In genomic region chr3:30632065-30632464, GRCh38 we compare ENCODE assay signal across 10 cellular contexts. TPM values are rescaled to one million over a fixed set of nuclear protein-coding genes. Genes with fewer than 3 reads are reported as not detected.
A peak's percentile ranks its signal among the peaks of the same experiment; 100 is the strongest.
DNase-seq lines count a peak whose midpoint lies in the region; ATAC-seq and TF ChIP-seq lines count a peak whose summit lies in the region.
"Had no signal": no experiment of that assay in that cellular context is flagged by ENCODE, and none has a peak within 500 bp of the region (broad histone marks: within the 10 kb centered on the region; RNA-seq: fewer than 3 reads in every experiment).

No MANE protein-coding gene starts in this region.

- H3K27me3 Mint-ChIP-seq in CD4-positive, alpha-beta T cell = no peaks in the 10 kb centered on the region

- H3K4me3 Mint-ChIP-seq in CD4-positive, alpha-beta T cell = peak overlapping the region; percentile 74

- TF ChIP-seq CTCF in CD4-positive, alpha-beta T cell (IDR thresholded peaks at IDR 0.05) = no peak
- no peak for TF ChIP-seq CTCF in Loucy (conservative IDR thresholded peaks at IDR 0.05; ENCODE audit: low read length)
- TF ChIP-seq CTCF in omental fat pad (IDR thresholded peaks at IDR 0.05) = no peak

- H3K9me3 ChIP-seq in CD4-positive, alpha-beta T cell (ENCODE audit: control insufficient read depth, low read length) = no peaks in the 10 kb centered on the region
- no peaks in the 10 kb centered on the region for H3K9me3 ChIP-seq in Loucy (ENCODE audit: insufficient read depth, low read depth, low read length)
- H3K9me3 ChIP-seq in effector memory CD4-positive, alpha-beta T cell (ENCODE audit: control insufficient read depth, low read length) = no peaks in the 10 kb centered on the region

- H3K79me2 ChIP-seq in Loucy (ENCODE audit: insufficient read depth, low read length) = peaks cover 100% of the 10 kb centered on the region

- intact Hi-C loops in CD4-positive, alpha-beta T cell (cut with DNase I, micrococcal nuclease) = loop anchor here (5.0 to 10.0 kb wide), 2 partner anchors 53 to 280 kb away; no protein-coding TSS in a partner anchor

- peaks cover 7% of the 10 kb centered on the region; the same call in 1 of the 2 replicates for H3F3A ChIP-seq in Loucy (ENCODE audit: low read depth)

- H4K20me1 ChIP-seq in Loucy (ENCODE audit: insufficient read depth, low read length, poor library complexity, severe bottlenecking) = peaks cover 41% of the 10 kb centered on the region

- POLR2A ChIA-PET in CD4-positive, alpha-beta T cell (lab: Charles Lee) = interaction anchor here (1.2 to 18.3 kb wide), 10 partner anchors 9 to 276 kb away, joined by 5 to 297 read pairs (median 14); partner anchors contain the start of gene TGFBR2

- no peaks in the 10 kb centered on the region for H3K9me3 Mint-ChIP-seq in CD4-positive, alpha-beta T cell

- DNase-seq in CD4-positive, alpha-beta T cell = no peak
- DNase-seq in effector memory CD4-positive, alpha-beta T cell = no peak
- DNase-seq in omental fat pad (ENCODE audit: low spot score) = no peak
- DNase-seq in SW 1271 (lab: John Stamatoyannopoulos, UW) = no peak
- DNase-seq in NCI-H1694 (lab: John Stamatoyannopoulos, UW) = no peak
- no peak for DNase-seq in D341Med (ENCODE audit: low spot score)
- DNase-seq: NCI-H1105 treated with DMSO at 0.1 percent for 48 hours; stimulated activated CD4-positive, alpha-beta T cell treated with anti-CD3 and anti-CD28 coated beads, Interleukin-4, amount 100 ng/mL, for 1 hour had no signal

- H3K36me3 Mint-ChIP-seq in CD4-positive, alpha-beta T cell (ENCODE audit: low read depth) = peaks cover 75% of the 10 kb centered on the region

- no peak for ATAC-seq in CD4-positive, alpha-beta T cell (ENCODE audit: poor library complexity)
- peak; percentile 55 for ATAC-seq in omental fat pad (ENCODE audit: low FRiP score)
- ATAC-seq in HG02623 (IDR thresholded peaks at IDR 0.05; ENCODE audit: unreplicated experiment) = no peak

- H2AFZ ChIP-seq in Loucy (ENCODE audit: low read length) = no peak overlapping the region

- CTCF ChIA-PET in CD4-positive, alpha-beta T cell (lab: Charles Lee) = interaction anchor here (1.4 to 1.6 kb wide), 2 partner anchors 10 to 61 kb away, joined by 5 to 6 read pairs; no protein-coding TSS in a partner anchor

- peaks cover 26% of the 10 kb centered on the region for H3K36me3 ChIP-seq in Loucy (ENCODE audit: insufficient read depth, low read length)
- H3K36me3 ChIP-seq in effector memory CD4-positive, alpha-beta T cell (ENCODE audit: control insufficient read depth, insufficient read depth, low read length) = no peaks in the 10 kb centered on the region

- H3K27me3 ChIP-seq in CD4-positive, alpha-beta T cell (ENCODE audit: control insufficient read depth, insufficient read depth, low read length) = no peaks in the 10 kb centered on the region
- H3K27me3 ChIP-seq in Loucy (ENCODE audit: insufficient read depth, low read length, poor library complexity, severe bottlenecking) = no peaks in the 10 kb centered on the region
- H3K27me3 ChIP-seq in effector memory CD4-positive, alpha-beta T cell (replicated peaks; ENCODE audit: control insufficient read depth, insufficient read depth, low read length, poor library complexity, severe bottlenecking) = no peaks in the 10 kb centered on the region

- peak overlapping the region; percentile 32 for H3K4me2 ChIP-seq in Loucy (ENCODE audit: low read depth, low read length, poor library complexity, severe bottlenecking)

- no peak overlapping the region for H3K4me3 ChIP-seq in Loucy (ENCODE audit: low read length, poor library complexity, severe bottlenecking)
- H3K4me3 ChIP-seq in effector memory CD4-positive, alpha-beta T cell (ENCODE audit: insufficient read depth, low read depth, low read length, poor library complexity, severe bottlenecking) = no peak overlapping the region

- peaks cover 100% of the 10 kb centered on the region for H3K4me1 Mint-ChIP-seq in CD4-positive, alpha-beta T cell (ENCODE audit: low read depth)

- H3K4me1 ChIP-seq in Loucy (ENCODE audit: insufficient read depth, low read length, poor library complexity, severe bottlenecking) = peaks cover 89% of the 10 kb centered on the region
- peaks cover 88% of the 10 kb centered on the region for H3K4me1 ChIP-seq in effector memory CD4-positive, alpha-beta T cell (ENCODE audit: control insufficient read depth, insufficient read depth, low read length, poor library complexity, severe bottlenecking)

- peak overlapping the region; percentile 90 for H3K27ac ChIP-seq in CD4-positive, alpha-beta T cell (ENCODE audit: low read depth, low read length)
- H3K27ac ChIP-seq in effector memory CD4-positive, alpha-beta T cell (ENCODE audit: insufficient read depth, low read length, poor library complexity, severe bottlenecking) = peak overlapping the region; percentile 61

- H3K9ac ChIP-seq in Loucy (ENCODE audit: low read depth, low read length, poor library complexity, severe bottlenecking) = no peak overlapping the region

- H3K9me2 ChIP-seq in Loucy (replicated peaks; ENCODE audit: low read depth, low read length) = no peaks in the 10 kb centered on the region

- peak overlapping the region; percentile 96 for H3K27ac Mint-ChIP-seq in CD4-positive, alpha-beta T cell

RNA-seq across cellular contexts. Expression of gene TGFBR2, which starts 25.7 kb away (rescaled TPM):
- total RNA-seq in CD4-positive, alpha-beta T cell = 100 to 1,000 TPM; 203 to 205 TPM
- total RNA-seq in omental fat pad = 100 to 1,000 TPM; 281 to 587 (median 369) TPM
